Comparison of ENCODE assay signal across 26 cellular contexts in genomic region chr16:85697441-85697840, GRCh38. TPM values are rescaled to one million over a fixed set of nuclear protein-coding genes. Genes with fewer than 3 reads are reported as not detected.
DNase-seq lines count a peak whose midpoint lies in the region; ATAC-seq, FAIRE-seq and TF ChIP-seq lines count a peak whose summit lies in the region.
"Had no signal": no experiment of that assay in that cellular context is flagged by ENCODE, and none has a peak within 500 bp of the region (broad histone marks: within the 10 kb centered on the region; RNA-seq: fewer than 3 reads in every experiment).

No MANE protein-coding gene starts in this region.

- no peak for FAIRE-seq in HepG2 (lab: Jason Lieb, UNC)
- FAIRE-seq: endometrium, GM18507 had no signal

- CTCF ChIA-PET in RWPE1 (lab: Yijun Ruan, JAX) = no interaction called here
- CTCF ChIA-PET in HepG2 (lab: Yijun Ruan, JAX; ENCODE audit: low intra/inter-chr PET ratio, low total read pairs) = no interaction called here

- TF ChIP-seq CTCF in RWPE1 (conservative IDR thresholded peaks at IDR 0.05; ENCODE audit: low read depth) (no peak), HepG2 (CRISPR knock-in tag; IDR thresholded peaks at IDR 0.05) (no peak)

- intact Hi-C loops in HepG2 (cut with micrococcal nuclease; ENCODE audit: unreplicated experiment) = no loop called here

- ATAC-seq in HepG2 = no peak
- no peak for ATAC-seq in activated CD4-positive, CD25-positive, alpha-beta regulatory T cell treated with anti-CD3 and anti-CD28 coated beads, Interleukin-2, amount 50 U/mL, for 24 hours
- ATAC-seq: activated naive CD8-positive, alpha-beta T cell treated with anti-CD3 and anti-CD28 coated beads, Interleukin-2, amount 50 U/mL, for 24 hours; left lung; right cardiac atrium had no signal

- TF ChIP-seq EP300 in HepG2 (IDR thresholded peaks at IDR 0.05; ENCODE audit: low read depth in 2 of 2, low read length in 2 of 2) = no peak
- no peak for TF ChIP-seq EP300 in HepG2 (CRISPR knock-in tag; IDR thresholded peaks at IDR 0.05; ENCODE audit: borderline replicate concordance)

- TF ChIP-seq RAD21 in HepG2 (CRISPR knock-in tag; IDR thresholded peaks at IDR 0.05) = no peak

- H3K4me1 ChIP-seq in HepG2 (ENCODE audit: insufficient read depth, low read length) = peaks cover 16% of the 10 kb centered on the region
- H3K4me1 ChIP-seq: BE2C, HAP-1, left lung, neural progenitor cell, Peyer's patch, tibial artery had no signal

- peak; percentile 41 for DNase-seq in NCI-H1694 treated with DMSO at 0.1 percent for 48 hours (lab: John Stamatoyannopoulos, UW)
- no peak for DNase-seq in NCI-H1694 (lab: John Stamatoyannopoulos, UW)
- peak; percentile 88 for DNase-seq in DMS53 (lab: John Stamatoyannopoulos, UW)
- peak; percentile 55 for DNase-seq in RWPE1 (ENCODE audit: low spot score)
- no peak for DNase-seq in HepG2 (ENCODE audit: low spot score)
- DNase-seq in NCI-H1105 (lab: John Stamatoyannopoulos, UW) = no peak
- no peak for DNase-seq in T-helper 2 cell
- DNase-seq: activated effector memory CD4-positive, alpha-beta T cell treated with Interleukin-2 at 50 U/mL for 16 hours; activated naive CD8-positive, alpha-beta T cell treated with anti-CD3 and anti-CD28 coated beads, Interleukin-2, amount 50 U/mL, for 24 hours; activated T-cell treated with anti-CD3 and anti-CD28 coated beads for 4 hours; BE2C; dermis blood vessel endothelial cell; left lung; mesendoderm; NCI-H2081 treated with DMSO at 0.1 percent for 48 hours; Peyer's patch; stimulated activated CD4-positive, alpha-beta T cell treated with anti-CD3 and anti-CD28 coated beads, Interleukin-2, amount 100 ng/mL, for 24 hours; stomach; tibial artery had no signal

- POLR2A ChIA-PET in RWPE1 (lab: Yijun Ruan, JAX; ENCODE audit: low non-redundant PET) = no interaction called here
- POLR2A ChIA-PET in HepG2 (lab: Yijun Ruan, JAX) = no interaction called here

- H3K9me3 ChIP-seq in HepG2 (ENCODE audit: low read length) = no peaks in the 10 kb centered on the region
- H3K9me3 ChIP-seq: BE2C, HAP-1, left lung, Peyer's patch, tibial artery had no signal

- in situ Hi-C loops in HepG2 (cut with HindIII; ENCODE audit: extremely low pct_ligation_motif_present, low pct_unique_long_range_greater_than_20kb) = no loop called here

- H3K27ac ChIP-seq in RWPE1 (peak overlapping the region; percentile 55), HepG2 (ENCODE audit: extremely low read length, insufficient read depth, low read length) (no peak overlapping the region)
- H3K27ac ChIP-seq: left lung, neural progenitor cell, Peyer's patch, SK-N-MC, stomach, tibial artery had no signal

- no peaks in the 10 kb centered on the region for H4K20me1 ChIP-seq in HepG2 (ENCODE audit: insufficient read depth, low read length)

- H3K4me2 ChIP-seq in HepG2 (ENCODE audit: low read depth, low read length) = no peak overlapping the region
- H3K4me2 ChIP-seq: neural progenitor cell had no signal

- H3K79me2 ChIP-seq in HepG2 (ENCODE audit: insufficient read depth, low read length) = no peaks in the 10 kb centered on the region

- no peak overlapping the region for H3K4me3 ChIP-seq in HepG2 (replicated peaks in 1 of 3; ENCODE audit: insufficient read depth in 1 of 3, low read depth in 2 of 3, low read length in 3 of 3)
- H3K4me3 ChIP-seq: HAP-1, left lung, neural progenitor cell, Peyer's patch, SK-N-MC, stomach, tibial artery had no signal

- H3K36me3 ChIP-seq in HepG2 (replicated peaks in 1 of 2; ENCODE audit: control insufficient read depth in 1 of 2, insufficient read depth in 2 of 2, low read length in 2 of 2) = no peaks in the 10 kb centered on the region
- H3K36me3 ChIP-seq: BE2C, HAP-1, left lung, neural progenitor cell, Peyer's patch, stomach, tibial artery had no signal

- no peak overlapping the region for H2AFZ ChIP-seq in HepG2 (ENCODE audit: low read length)
- H2AFZ ChIP-seq: neural progenitor cell had no signal

- no peak overlapping the region for H3K9ac ChIP-seq in HepG2 (ENCODE audit: insufficient read depth, low read depth, low read length)
- H3K9ac ChIP-seq: neural progenitor cell had no signal

- no peak for TF ChIP-seq POLR2A in HepG2 (IDR thresholded peaks at IDR 0.05; ENCODE audit: insufficient read depth in 1 of 2, low read depth in 2 of 2, low read length in 2 of 2)

- WGBS in HepG2 (ENCODE audit: low lambda C conversion rate) = 22% methylated on average over 14 of the region's 14 CpGs

- no TSS peak for BruUV-seq in HepG2 (replicated peaks; lab: Mats Ljungman, UMichigan)

- H3K27me3 ChIP-seq in HepG2 (ENCODE audit: control insufficient read depth in 1 of 2, insufficient read depth in 2 of 2, low read length in 2 of 2) = peaks cover 9 to 75% of the 10 kb centered on the region in 2 experiments; a peak in 4 of 5 replicates
- H3K27me3 ChIP-seq: BE2C, neural progenitor cell, Peyer's patch had no signal

TF ChIP-seq in HepG2, 621 proteins besides CTCF, POLR2A, EP300 and RAD21 (continues in another document):
- no peak for TF ChIP-seq NR2F6 (IDR thresholded peaks at IDR 0.05)
- TF ChIP-seq NR2F6 (CRISPR knock-in tag; IDR thresholded peaks at IDR 0.05) = no peak
- no peak for TF ChIP-seq HIVEP1 (CRISPR knock-in tag; IDR thresholded peaks at IDR 0.05)
- TF ChIP-seq ZNF343 (CRISPR knock-in tag; IDR thresholded peaks at IDR 0.05) = no peak
- peak; percentile 63; the same call in 1 of the 2 replicates for TF ChIP-seq ZNF768 (CRISPR knock-in tag; IDR thresholded peaks at IDR 0.05)
- TF ChIP-seq GABPA (IDR thresholded peaks at IDR 0.05; ENCODE audit: low read depth, low read length) = no peak
- TF ChIP-seq GABPA (CRISPR knock-in tag; IDR thresholded peaks at IDR 0.05; ENCODE audit: low read depth) = 0 out of 2 replicates have a peak, but pooled peaks have one; percentile 36
- no peak for TF ChIP-seq SP140L (CRISPR knock-in tag; IDR thresholded peaks at IDR 0.05; ENCODE audit: borderline replicate concordance)
- TF ChIP-seq CBFB (CRISPR knock-in tag; IDR thresholded peaks at IDR 0.05) = no peak
- TF ChIP-seq GZF1 (CRISPR knock-in tag; IDR thresholded peaks at IDR 0.05) = no peak
- no peak for TF ChIP-seq ZNF124 (CRISPR knock-in tag; IDR thresholded peaks at IDR 0.05)

RNA-seq across cellular contexts. Expression of gene GINS2, which starts 8.7 kb away (rescaled TPM):
- 48.3 and 61.7 TPM in 2 replicates for total RNA-seq in HepG2 (2016; rRNA removed; fragmentation: Illumina TruSeq; extraction: Trizol)
- 23.8 and 27.0 TPM in 2 replicates for total RNA-seq in HepG2 (2016; cell fraction: cytosol; rRNA removed; fragmentation: Illumina TruSeq; extraction: Trizol; ENCODE audit: low read depth)
- 48.0 and 66.5 TPM in 2 replicates for total RNA-seq in HepG2 (2016; cell fraction: insoluble cytoplasmic fraction; rRNA removed; fragmentation: Illumina TruSeq; extraction: Trizol)
- total RNA-seq in HepG2 (2016; cell fraction: membrane; rRNA removed; fragmentation: Illumina TruSeq; extraction: Trizol) = 37.7 and 42.3 TPM in 2 replicates
- 23.1 and 24.3 TPM in 2 replicates for total RNA-seq in HepG2 (2016; cell fraction: nucleus; rRNA removed; fragmentation: Illumina TruSeq; extraction: Trizol)
- polyA plus RNA-seq in HepG2 (2011; rRNA removed) = 7.7 and 10.6 TPM in 2 replicates
- 8.9 and 11.0 TPM in 2 replicates for polyA plus RNA-seq in HepG2 (2011; cell fraction: cytosol; rRNA removed)
- polyA plus RNA-seq in HepG2 (2011; cell fraction: nucleus; rRNA removed) = 3.9 and 4.5 TPM in 2 replicates
- polyA plus RNA-seq in HepG2 (2012) = 5.7 and 16.9 TPM in 2 replicates
- 28.1 and 34.5 TPM in 2 replicates for polyA plus RNA-seq in HepG2 (2016; cell fraction: cytosol; fragmentation: Illumina TruSeq; extraction: Trizol; ENCODE audit: low read depth)
- 76.0 and 95.5 TPM in 2 replicates for polyA plus RNA-seq in HepG2 (2016; cell fraction: insoluble cytoplasmic fraction; fragmentation: Illumina TruSeq; extraction: Trizol; ENCODE audit: low read depth)
- 36.4 and 39.0 TPM in 2 replicates for polyA plus RNA-seq in HepG2 (2016; cell fraction: membrane; fragmentation: Illumina TruSeq; extraction: Trizol; ENCODE audit: low read depth)
- 38.9 and 39.5 TPM in 2 replicates for polyA plus RNA-seq in HepG2 (2016; cell fraction: nucleus; fragmentation: Illumina TruSeq; extraction: Trizol; ENCODE audit: insufficient read depth, low read depth)
- polyA minus RNA-seq in HepG2 (2011; rRNA and poly(A)+ RNA removed; ENCODE audit: low replicate concordance) = 7.2 and 33.6 TPM in 2 replicates
- polyA minus RNA-seq in HepG2 (2011; cell fraction: cytosol; rRNA and poly(A)+ RNA removed) = 3.9 and 4.1 TPM in 2 replicates
- 4.7 and 6.2 TPM in 2 replicates for polyA minus RNA-seq in HepG2 (2011; cell fraction: nucleus; rRNA and poly(A)+ RNA removed)

RNA-seq across cellular contexts. Expression of gene C16orf74, which starts 53.5 kb away (rescaled TPM):
- total RNA-seq in HepG2 (2016; rRNA removed; fragmentation: Illumina TruSeq; extraction: Trizol) = 0.13 TPM in 1 of 2 replicates, not detected in the other
- 0.35 TPM in 1 of 2 replicates, not detected in the other for total RNA-seq in HepG2 (2016; cell fraction: cytosol; rRNA removed; fragmentation: Illumina TruSeq; extraction: Trizol; ENCODE audit: low read depth)
- not detected in 2 replicates for total RNA-seq in HepG2 (2016; cell fraction: insoluble cytoplasmic fraction; rRNA removed; fragmentation: Illumina TruSeq; extraction: Trizol)
- not detected in 2 replicates for total RNA-seq in HepG2 (2016; cell fraction: membrane; rRNA removed; fragmentation: Illumina TruSeq; extraction: Trizol)
- not detected in 2 replicates for total RNA-seq in HepG2 (2016; cell fraction: nucleus; rRNA removed; fragmentation: Illumina TruSeq; extraction: Trizol)
- 0.26 and 0.29 TPM in 2 replicates for polyA plus RNA-seq in HepG2 (2011; rRNA removed)
- polyA plus RNA-seq in HepG2 (2011; cell fraction: cytosol; rRNA removed) = 0.13 and 0.28 TPM in 2 replicates
- polyA plus RNA-seq in HepG2 (2011; cell fraction: nucleus; rRNA removed) = 0.16 and 0.37 TPM in 2 replicates
- polyA plus RNA-seq in HepG2 (2012) = not detected in 2 replicates
- 0.35 and 0.65 TPM in 2 replicates for polyA plus RNA-seq in HepG2 (2016; cell fraction: cytosol; fragmentation: Illumina TruSeq; extraction: Trizol; ENCODE audit: low read depth)
- not detected in 2 replicates for polyA plus RNA-seq in HepG2 (2016; cell fraction: insoluble cytoplasmic fraction; fragmentation: Illumina TruSeq; extraction: Trizol; ENCODE audit: low read depth)
- polyA plus RNA-seq in HepG2 (2016; cell fraction: membrane; fragmentation: Illumina TruSeq; extraction: Trizol; ENCODE audit: low read depth) = 0.33 TPM in 1 of 2 replicates, not detected in the other
- not detected in 2 replicates for polyA plus RNA-seq in HepG2 (2016; cell fraction: nucleus; fragmentation: Illumina TruSeq; extraction: Trizol; ENCODE audit: insufficient read depth, low read depth)
- 0.44 and 7.8 TPM in 2 replicates for polyA minus RNA-seq in HepG2 (2011; rRNA and poly(A)+ RNA removed; ENCODE audit: low replicate concordance)
- polyA minus RNA-seq in HepG2 (2011; cell fraction: cytosol; rRNA and poly(A)+ RNA removed) = not detected in 2 replicates
- polyA minus RNA-seq in HepG2 (2011; cell fraction: nucleus; rRNA and poly(A)+ RNA removed) = not detected in 2 replicates

Comparison
In these comparisons a context has a peak if more than half of its experiments do, and no peak if none do; other contexts are left out.
1. DNase-seq: peak in NCI-H1694 treated with DMSO at 0.1 percent for 48 hours (single experiment), DMS53 (single experiment) and RWPE1 (single experiment); none in NCI-H1694 (single experiment), HepG2 (single experiment), NCI-H1105 (single experiment) and T-helper 2 cell (0 of 5).